ENCODE assay signal across 17 cellular contexts in the genomic region with DNA sequence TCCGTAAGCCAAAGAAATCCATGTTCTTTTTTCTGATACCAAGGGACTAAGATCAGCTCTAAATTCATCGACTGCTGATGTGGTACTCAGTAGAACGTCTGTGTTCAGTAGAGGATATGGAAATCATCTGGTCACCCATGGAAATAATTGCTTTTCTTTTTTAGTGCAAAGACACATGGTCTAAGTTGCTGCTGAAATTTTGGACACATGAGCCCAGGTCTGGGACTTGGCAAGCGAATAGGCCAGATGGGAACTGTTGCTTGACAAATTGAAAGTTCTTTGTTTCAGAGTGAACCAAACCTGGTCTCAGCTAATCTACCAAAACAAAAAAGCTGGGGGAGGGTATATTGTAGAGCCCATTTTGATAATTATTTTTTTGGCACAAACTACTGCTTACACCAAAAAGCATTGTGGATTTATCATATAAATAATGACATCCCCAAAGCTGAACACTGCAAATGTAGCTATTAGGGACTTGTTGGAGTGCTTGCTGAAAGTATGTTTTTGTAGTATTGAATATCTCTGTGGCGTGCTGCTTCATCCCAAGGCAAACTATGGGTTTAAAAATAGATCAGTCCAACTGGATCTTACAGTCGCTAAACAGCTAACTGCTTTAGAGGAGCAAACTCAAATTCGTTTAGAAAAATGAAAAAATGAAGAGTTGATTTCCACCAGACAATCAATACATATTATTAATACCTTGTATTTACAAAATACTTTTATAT.
A peak's percentile ranks its signal among the peaks of the same experiment; 100 is the strongest.
DNase-seq lines count a peak whose midpoint lies in the region; ATAC-seq and TF ChIP-seq lines count a peak whose summit lies in the region.
"Had no signal": no experiment of that assay in that cellular context is flagged by ENCODE, and none has a peak within 500 bp of the region (broad histone marks: within the 10 kb centered on the region; RNA-seq: fewer than 3 reads in every experiment).

No MANE protein-coding gene starts in this region.

- peak; percentile 36 for ATAC-seq in GM19438 (IDR thresholded peaks at IDR 0.05; ENCODE audit: low read depth, unreplicated experiment)
- ATAC-seq in HG03432 (IDR thresholded peaks at IDR 0.05; ENCODE audit: unreplicated experiment), result no peak
- no peak for ATAC-seq in GM18502 (IDR thresholded peaks at IDR 0.05; ENCODE audit: poor library complexity, unreplicated experiment)
- ATAC-seq: mucosa of descending colon had no signal

- H3K4me2 ChIP-seq in KMS-11, result peak overlapping the region; percentile 92

- TF ChIP-seq CTCF in KMS-11 (conservative IDR thresholded peaks at IDR 0.05; ENCODE audit: low read depth, low read length), result no peak
- no peak for TF ChIP-seq CTCF in nephron (IDR thresholded peaks at IDR 0.05; ENCODE audit: unreplicated experiment in 3 of 3)
- no peak for TF ChIP-seq CTCF in prostate gland (IDR thresholded peaks at IDR 0.05)

- H3K27ac Mint-ChIP-seq in nephron, result peak overlapping the region; percentile 30 to 91 (median 72)
- H3K27ac Mint-ChIP-seq: activated CD4-positive, alpha-beta T cell treated with anti-CD3 and anti-CD28 coated beads, Interleukin-2, amount 10 ng/mL, durations not matched to agents 24 days and 14 days; activated naive CD8-positive, alpha-beta T cell treated with anti-CD3 and anti-CD28 coated beads for 36 hours; activated T-cell treated with anti-CD3 and anti-CD28 coated beads, Interleukin-2, amount 50 U/mL, for 24 hours; progenitor cell of endocrine pancreas had no signal

- H3K4me1 Mint-ChIP-seq in nephron, result peaks cover 27% of the 10 kb centered on the region
- H3K4me1 Mint-ChIP-seq: activated CD4-positive, alpha-beta T cell treated with anti-CD3 and anti-CD28 coated beads, Interleukin-2, amount 10 ng/mL, durations not matched to agents 24 days and 14 days; activated naive CD8-positive, alpha-beta T cell treated with anti-CD3 and anti-CD28 coated beads for 36 hours had no signal

- peak overlapping the region; percentile 27; the same call in 1 of the 2 replicates for H2AFZ ChIP-seq in KMS-11 (ENCODE audit: low read depth)

- H3K9me3 ChIP-seq in adipocyte (ENCODE audit: control insufficient read depth, low read length) (no peaks in the 10 kb centered on the region), prostate gland (no peaks in the 10 kb centered on the region)
- H3K9me3 ChIP-seq: BE2C, mucosa of descending colon had no signal

- H3K36me3 ChIP-seq in KMS-11 (ENCODE audit: insufficient read depth), result no peaks in the 10 kb centered on the region
- H3K36me3 ChIP-seq in adipocyte (ENCODE audit: control insufficient read depth, insufficient read depth, low read length, severe bottlenecking), result no peaks in the 10 kb centered on the region
- H3K36me3 ChIP-seq in prostate gland, result no peaks in the 10 kb centered on the region
- H3K36me3 ChIP-seq: BE2C had no signal

- peak overlapping the region; percentile 87; the same call in 1 of the 2 replicates for H3K27ac ChIP-seq in KMS-11
- H3K27ac ChIP-seq in prostate gland, result no peak overlapping the region

- H3K9me3 Mint-ChIP-seq in nephron, result no peaks in the 10 kb centered on the region
- H3K9me3 Mint-ChIP-seq: activated CD4-positive, alpha-beta T cell treated with anti-CD3 and anti-CD28 coated beads, Interleukin-2, amount 10 ng/mL, durations not matched to agents 24 days and 14 days; activated naive CD8-positive, alpha-beta T cell treated with anti-CD3 and anti-CD28 coated beads for 36 hours; activated T-cell treated with anti-CD3 and anti-CD28 coated beads, Interleukin-2, amount 50 U/mL, for 24 hours had no signal

- peaks cover 87% of the 10 kb centered on the region for H3K4me1 ChIP-seq in KMS-11 (ENCODE audit: low read depth, poor library complexity, severe bottlenecking)
- peaks cover 26% of the 10 kb centered on the region for H3K4me1 ChIP-seq in adipocyte (ENCODE audit: control insufficient read depth, insufficient read depth, low read length)
- H3K4me1 ChIP-seq in prostate gland (replicated peaks), result no peaks in the 10 kb centered on the region
- H3K4me1 ChIP-seq: BE2C had no signal

- H4K20me1 ChIP-seq in KMS-11 (ENCODE audit: insufficient read depth), result no peaks in the 10 kb centered on the region

- DNase-seq in adipocyte (ENCODE audit: low read depth) (peak; percentile 34), prostate gland (ENCODE audit: low spot score) (no peak)
- no peak for DNase-seq in activated CD8-positive, alpha-beta memory T cell treated with anti-CD3 and anti-CD28 coated beads for 24 hours
- DNase-seq: activated CD4-positive, alpha-beta T cell treated with anti-CD3 and anti-CD28 coated beads, Interleukin-2, amount 10 ng/mL, durations not matched to agents 24 days and 14 days; activated naive CD8-positive, alpha-beta T cell treated with anti-CD3 and anti-CD28 coated beads for 36 hours; activated T-cell treated with anti-CD3 and anti-CD28 coated beads, Interleukin-2, amount 50 U/mL, for 24 hours; BE2C; central memory CD4-positive, alpha-beta T cell; mucosa of descending colon; MV-4-11; NCI-H524 treated with DMSO at 0.1 percent for 48 hours had no signal

- H3K4me3 Mint-ChIP-seq in nephron, result no peak overlapping the region
- H3K4me3 Mint-ChIP-seq: activated CD4-positive, alpha-beta T cell treated with anti-CD3 and anti-CD28 coated beads, Interleukin-2, amount 10 ng/mL, durations not matched to agents 24 days and 14 days; activated naive CD8-positive, alpha-beta T cell treated with anti-CD3 and anti-CD28 coated beads for 36 hours; activated T-cell treated with anti-CD3 and anti-CD28 coated beads, Interleukin-2, amount 50 U/mL, for 24 hours had no signal

- H3K9ac ChIP-seq in KMS-11 (no peak overlapping the region), adipocyte (ENCODE audit: low read length) (no peak overlapping the region)

- no peaks in the 10 kb centered on the region for H3K79me2 ChIP-seq in KMS-11 (ENCODE audit: insufficient read depth, low read depth)

- H3K27me3 Mint-ChIP-seq in nephron (ENCODE audit: low read depth), result no peaks in the 10 kb centered on the region
- H3K27me3 Mint-ChIP-seq: activated CD4-positive, alpha-beta T cell treated with anti-CD3 and anti-CD28 coated beads, Interleukin-2, amount 10 ng/mL, durations not matched to agents 24 days and 14 days; activated naive CD8-positive, alpha-beta T cell treated with anti-CD3 and anti-CD28 coated beads for 36 hours had no signal

- no peak overlapping the region for H3K4me3 ChIP-seq in KMS-11 (IDR thresholded peaks at IDR 0.05; ENCODE audit: insufficient read depth, low read depth, low read length)
- H3K4me3 ChIP-seq in adipocyte (ENCODE audit: low read length), result no peak overlapping the region
- no peak overlapping the region for H3K4me3 ChIP-seq in prostate gland
- H3K4me3 ChIP-seq: mucosa of descending colon had no signal

- intact Hi-C loops in prostate gland (cut with DNase I), result no loop called here

- WGBS in prostate gland, result 59% methylated on average over 7 of the region's 7 CpGs

- H3K27me3 ChIP-seq in KMS-11 (ENCODE audit: insufficient read depth, low read depth), result no peaks in the 10 kb centered on the region
- H3K27me3 ChIP-seq in adipocyte (replicated peaks; ENCODE audit: control insufficient read depth, insufficient read depth, low read length), result no peaks in the 10 kb centered on the region
- H3K27me3 ChIP-seq in prostate gland (replicated peaks; ENCODE audit: insufficient read depth), result no peaks in the 10 kb centered on the region
- H3K27me3 ChIP-seq: BE2C had no signal

- H3K36me3 Mint-ChIP-seq in nephron (ENCODE audit: low read depth), result peaks cover 13% of the 10 kb centered on the region
- H3K36me3 Mint-ChIP-seq: activated naive CD8-positive, alpha-beta T cell treated with anti-CD3 and anti-CD28 coated beads for 36 hours had no signal

- no peak for TF ChIP-seq POLR2A in prostate gland (IDR thresholded peaks at IDR 0.05)
